8 cellular contexts compared by ENCODE assay signal in the genomic region with DNA sequence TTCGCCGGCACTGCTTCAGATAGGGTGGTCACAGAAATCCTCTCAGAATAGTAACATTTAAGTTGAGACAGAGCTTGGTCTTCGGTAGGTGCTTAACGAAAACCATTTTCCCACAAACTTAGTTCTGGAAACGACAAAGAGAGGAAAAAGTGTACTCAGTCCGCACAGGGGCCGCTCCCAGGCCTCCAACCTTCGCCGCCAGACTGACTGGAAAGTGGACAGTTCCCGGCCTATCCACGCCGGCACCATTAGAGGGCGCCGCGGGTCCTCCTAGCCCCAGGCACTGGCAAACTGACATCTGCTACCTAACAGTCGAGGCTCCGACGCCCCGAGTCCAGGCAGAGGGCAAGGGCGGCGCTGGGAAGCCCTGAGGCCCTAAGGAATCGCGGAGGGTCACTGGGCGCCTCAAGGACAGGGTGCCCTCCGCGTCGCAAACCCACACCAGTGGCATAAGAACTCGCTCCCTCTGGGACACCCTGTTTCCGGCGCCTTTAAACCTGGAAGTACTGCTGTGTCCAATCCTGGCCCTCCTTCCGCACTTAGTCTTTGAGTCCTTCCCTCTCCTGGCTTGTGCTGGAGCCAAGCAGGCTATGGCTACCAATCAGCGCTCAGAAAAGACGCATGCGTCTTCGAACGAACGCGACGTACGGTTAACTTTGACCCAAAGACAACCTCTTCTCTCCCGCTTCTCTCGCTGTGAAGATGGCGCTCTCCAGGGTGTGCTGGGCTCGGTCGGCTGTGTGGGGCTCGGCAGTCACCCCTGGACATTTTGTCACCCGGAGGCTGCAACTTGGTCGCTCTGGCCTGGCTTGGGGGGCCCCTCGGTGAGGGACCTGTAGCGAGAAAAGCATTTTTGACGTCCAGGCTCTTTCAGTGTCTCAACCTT. TPM values are rescaled to one million over a fixed set of nuclear protein-coding genes. Genes with fewer than 3 reads are reported as not detected.
A peak's percentile ranks its signal among the peaks of the same experiment; 100 is the strongest.
DNase-seq lines count a peak whose midpoint lies in the region; ATAC-seq, FAIRE-seq and TF ChIP-seq lines count a peak whose summit lies in the region.

A gene with protein sequence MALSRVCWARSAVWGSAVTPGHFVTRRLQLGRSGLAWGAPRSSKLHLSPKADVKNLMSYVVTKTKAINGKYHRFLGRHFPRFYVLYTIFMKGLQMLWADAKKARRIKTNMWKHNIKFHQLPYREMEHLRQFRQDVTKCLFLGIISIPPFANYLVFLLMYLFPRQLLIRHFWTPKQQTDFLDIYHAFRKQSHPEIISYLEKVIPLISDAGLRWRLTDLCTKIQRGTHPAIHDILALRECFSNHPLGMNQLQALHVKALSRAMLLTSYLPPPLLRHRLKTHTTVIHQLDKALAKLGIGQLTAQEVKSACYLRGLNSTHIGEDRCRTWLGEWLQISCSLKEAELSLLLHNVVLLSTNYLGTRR (plus strand): TSS at position 673 of the 886 bp plus-strand sequence. CDS start 30 bp downstream, at position 703.

- FAIRE-seq in urothelium cell line (lab: Jason Lieb, UNC), result peak; percentile 48

- 1 to 2% (median 2%) methylated on average over 50 to 51 of the region's 51 CpGs for WGBS in psoas muscle, 3 donors

- TF ChIP-seq CTCF in right atrium auricular region (IDR thresholded peaks at IDR 0.05) (peak; percentile 83 to 96), psoas muscle (IDR thresholded peaks at IDR 0.05) (peak; percentile 90)

- DNase-seq in NCI-H187 (lab: John Stamatoyannopoulos, UW) (peak; percentile 97 to 98), T-helper 2 cell (peak; percentile 59 to 98 (median 88)), right atrium auricular region (ENCODE audit: low spot score) (peak; percentile 97), psoas muscle (peak; percentile 91 to 96), urothelium cell line (ENCODE audit: low spot score) (peak; percentile 95)

- ATAC-seq in GM18499 (IDR thresholded peaks at IDR 0.05; ENCODE audit: insufficient read depth, unreplicated experiment) (peak; percentile 90), HG02943 (IDR thresholded peaks at IDR 0.05; ENCODE audit: low read depth, unreplicated experiment) (peak; percentile 98), psoas muscle (peak; percentile 97 to 99 (median 98))

- intact Hi-C loops in psoas muscle (cut with DNase I), result loop anchor here in 1 of 2 donors (2.0 kb wide), 2 partner anchors 193 to 293 kb away; no protein-coding TSS in a partner anchor

- H3K4me3 ChIP-seq in right atrium auricular region (peak within 1 kb of the TSS; percentile 72 to 88), psoas muscle (peak within 1 kb of the TSS; percentile 79)

- H3K27me3 ChIP-seq in right atrium auricular region, result no peaks in the 10 kb centered on the region
- no peaks in the 10 kb centered on the region for H3K27me3 ChIP-seq in psoas muscle (ENCODE audit: insufficient read depth in 3 of 3, low read length in 2 of 3)

- H3K36me3 ChIP-seq in right atrium auricular region (peaks cover 13% of the 10 kb centered on the region), psoas muscle (ENCODE audit: insufficient read depth in 1 of 2, low read depth in 1 of 2) (peaks cover 0 to 32% of the 10 kb centered on the region in 2 donors)

- H3K4me1 ChIP-seq in right atrium auricular region, result peaks cover 0 to 20% of the 10 kb centered on the region in 2 donors
- H3K4me1 ChIP-seq in psoas muscle, result peaks cover 20% of the 10 kb centered on the region

- H3K27ac ChIP-seq in angular gyrus (ENCODE audit: low read depth, low read length), result peak within 1 kb of the TSS; percentile 95
- H3K27ac ChIP-seq in right atrium auricular region, result peak within 1 kb of the TSS; percentile 96 to 99
- H3K27ac ChIP-seq in psoas muscle, result peak within 1 kb of the TSS; percentile 97

- H3K9me3 ChIP-seq in right atrium auricular region (no peaks in the 10 kb centered on the region), psoas muscle (no peaks in the 10 kb centered on the region)

RNA-seq across cellular contexts. Expression of the gene that starts here (rescaled TPM):
- total RNA-seq in right atrium auricular region (10 to 100 TPM; 22.8 to 27.2 TPM), psoas muscle (10 to 100 TPM; 22.2 to 29.5 (median 28.3) TPM)
- polyA plus RNA-seq in psoas muscle, result 10 to 100 TPM; 17.4 to 41.5 (median 24.9) TPM

Comparison
In these comparisons a context has a peak if more than half of its experiments do, and no peak if none do; other contexts are left out.
1. Peak in every context shown above with its lines: DNase-seq, ATAC-seq, H3K4me3 ChIP-seq and H3K27ac ChIP-seq.